In genomic region chr6:98260382-98260781, GRCh38 we compare ENCODE assay signal across 1 cellular context.
A peak's percentile ranks its signal among the peaks of the same experiment; 100 is the strongest.
TF ChIP-seq lines count a peak whose summit lies in the region.

No MANE protein-coding gene starts in this region.

TF ChIP-seq in HEK293, 187 proteins besides CTCF, POLR2A, EP300 and RAD21 (continued from another document and continues in another):
- peak; percentile 49; the same call in 1 of the 2 replicates for TF ChIP-seq ZNF518A (tag by site-specific recombination; conservative IDR thresholded peaks at IDR 0.05; ENCODE audit: low read depth)
- TF ChIP-seq SP3 (tag by site-specific recombination; IDR thresholded peaks at IDR 0.05) = no peak
- no peak for TF ChIP-seq ZNF311 (tag by site-specific recombination; IDR thresholded peaks at IDR 0.05; ENCODE audit: borderline replicate concordance)
- no peak for TF ChIP-seq ZNF777 (tag by site-specific recombination; IDR thresholded peaks at IDR 0.05; ENCODE audit: borderline replicate concordance)
- TF ChIP-seq ZNF791 (tag by site-specific recombination; IDR thresholded peaks at IDR 0.05) = no peak
- TF ChIP-seq WT1 (tag by site-specific recombination; IDR thresholded peaks at IDR 0.05) = no peak
- no peak for TF ChIP-seq ZNF169 (tag by site-specific recombination; IDR thresholded peaks at IDR 0.05)
- TF ChIP-seq, protein P1, sequence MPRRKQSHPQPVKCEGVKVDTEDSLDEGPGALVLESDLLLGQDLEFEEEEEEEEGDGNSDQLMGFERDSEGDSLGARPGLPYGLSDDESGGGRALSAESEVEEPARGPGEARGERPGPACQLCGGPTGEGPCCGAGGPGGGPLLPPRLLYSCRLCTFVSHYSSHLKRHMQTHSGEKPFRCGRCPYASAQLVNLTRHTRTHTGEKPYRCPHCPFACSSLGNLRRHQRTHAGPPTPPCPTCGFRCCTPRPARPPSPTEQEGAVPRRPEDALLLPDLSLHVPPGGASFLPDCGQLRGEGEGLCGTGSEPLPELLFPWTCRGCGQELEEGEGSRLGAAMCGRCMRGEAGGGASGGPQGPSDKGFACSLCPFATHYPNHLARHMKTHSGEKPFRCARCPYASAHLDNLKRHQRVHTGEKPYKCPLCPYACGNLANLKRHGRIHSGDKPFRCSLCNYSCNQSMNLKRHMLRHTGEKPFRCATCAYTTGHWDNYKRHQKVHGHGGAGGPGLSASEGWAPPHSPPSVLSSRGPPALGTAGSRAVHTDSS (tag by site-specific recombination; IDR thresholded peaks at IDR 0.05) = no peak
- TF ChIP-seq ZNF202 (tag by site-specific recombination; IDR thresholded peaks at IDR 0.05; ENCODE audit: borderline replicate concordance) = no peak
- no peak for TF ChIP-seq ZNF558 (tag by site-specific recombination; IDR thresholded peaks at IDR 0.05)
- TF ChIP-seq, protein P2, sequence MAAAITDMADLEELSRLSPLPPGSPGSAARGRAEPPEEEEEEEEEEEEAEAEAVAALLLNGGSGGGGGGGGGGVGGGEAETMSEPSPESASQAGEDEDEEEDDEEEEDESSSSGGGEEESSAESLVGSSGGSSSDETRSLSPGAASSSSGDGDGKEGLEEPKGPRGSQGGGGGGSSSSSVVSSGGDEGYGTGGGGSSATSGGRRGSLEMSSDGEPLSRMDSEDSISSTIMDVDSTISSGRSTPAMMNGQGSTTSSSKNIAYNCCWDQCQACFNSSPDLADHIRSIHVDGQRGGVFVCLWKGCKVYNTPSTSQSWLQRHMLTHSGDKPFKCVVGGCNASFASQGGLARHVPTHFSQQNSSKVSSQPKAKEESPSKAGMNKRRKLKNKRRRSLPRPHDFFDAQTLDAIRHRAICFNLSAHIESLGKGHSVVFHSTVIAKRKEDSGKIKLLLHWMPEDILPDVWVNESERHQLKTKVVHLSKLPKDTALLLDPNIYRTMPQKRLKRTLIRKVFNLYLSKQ (tag by site-specific recombination; IDR thresholded peaks at IDR 0.05; ENCODE audit: borderline replicate concordance) = no peak
- TF ChIP-seq ZNF660 (tag by site-specific recombination; IDR thresholded peaks at IDR 0.05) = no peak
- no peak for TF ChIP-seq ZNF843 (tag by site-specific recombination; IDR thresholded peaks at IDR 0.05)
- 0 out of 2 replicates have a peak, but pooled peaks have one; percentile 14 for TF ChIP-seq ZNF433 (tag by site-specific recombination; IDR thresholded peaks at IDR 0.05; ENCODE audit: low read depth)
- TF ChIP-seq, protein P3, sequence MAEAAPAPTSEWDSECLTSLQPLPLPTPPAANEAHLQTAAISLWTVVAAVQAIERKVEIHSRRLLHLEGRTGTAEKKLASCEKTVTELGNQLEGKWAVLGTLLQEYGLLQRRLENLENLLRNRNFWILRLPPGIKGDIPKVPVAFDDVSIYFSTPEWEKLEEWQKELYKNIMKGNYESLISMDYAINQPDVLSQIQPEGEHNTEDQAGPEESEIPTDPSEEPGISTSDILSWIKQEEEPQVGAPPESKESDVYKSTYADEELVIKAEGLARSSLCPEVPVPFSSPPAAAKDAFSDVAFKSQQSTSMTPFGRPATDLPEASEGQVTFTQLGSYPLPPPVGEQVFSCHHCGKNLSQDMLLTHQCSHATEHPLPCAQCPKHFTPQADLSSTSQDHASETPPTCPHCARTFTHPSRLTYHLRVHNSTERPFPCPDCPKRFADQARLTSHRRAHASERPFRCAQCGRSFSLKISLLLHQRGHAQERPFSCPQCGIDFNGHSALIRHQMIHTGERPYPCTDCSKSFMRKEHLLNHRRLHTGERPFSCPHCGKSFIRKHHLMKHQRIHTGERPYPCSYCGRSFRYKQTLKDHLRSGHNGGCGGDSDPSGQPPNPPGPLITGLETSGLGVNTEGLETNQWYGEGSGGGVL (tag by site-specific recombination; IDR thresholded peaks at IDR 0.05) = no peak
- TF ChIP-seq ZNF596 (tag by site-specific recombination; IDR thresholded peaks at IDR 0.05) = no peak
- no peak for TF ChIP-seq ZIC2 (tag by site-specific recombination; IDR thresholded peaks at IDR 0.05)
- no peak for TF ChIP-seq ZNF530 (tag by site-specific recombination; IDR thresholded peaks at IDR 0.05; ENCODE audit: low read depth)
- no peak for TF ChIP-seq ZSCAN5A (tag by site-specific recombination; IDR thresholded peaks at IDR 0.05)
- no peak for TF ChIP-seq ZNF366 (tag by site-specific recombination; conservative IDR thresholded peaks at IDR 0.05)
- peak; percentile 45 for TF ChIP-seq ZNF623 (tag by site-specific recombination; IDR thresholded peaks at IDR 0.05)
- TF ChIP-seq, protein P4, sequence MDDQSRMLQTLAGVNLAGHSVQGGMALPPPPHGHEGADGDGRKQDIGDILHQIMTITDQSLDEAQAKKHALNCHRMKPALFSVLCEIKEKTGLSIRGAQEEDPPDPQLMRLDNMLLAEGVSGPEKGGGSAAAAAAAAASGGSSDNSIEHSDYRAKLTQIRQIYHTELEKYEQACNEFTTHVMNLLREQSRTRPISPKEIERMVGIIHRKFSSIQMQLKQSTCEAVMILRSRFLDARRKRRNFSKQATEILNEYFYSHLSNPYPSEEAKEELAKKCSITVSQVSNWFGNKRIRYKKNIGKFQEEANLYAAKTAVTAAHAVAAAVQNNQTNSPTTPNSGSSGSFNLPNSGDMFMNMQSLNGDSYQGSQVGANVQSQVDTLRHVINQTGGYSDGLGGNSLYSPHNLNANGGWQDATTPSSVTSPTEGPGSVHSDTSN (CRISPR knock-in tag; IDR thresholded peaks at IDR 0.05) = no peak
- no peak for TF ChIP-seq EGR2 (tag by site-specific recombination; IDR thresholded peaks at IDR 0.05; ENCODE audit: low read depth)
- no peak for TF ChIP-seq ZNF155 (tag by site-specific recombination; IDR thresholded peaks at IDR 0.05)
- peak; percentile 55 for TF ChIP-seq ZBTB11 (tag by site-specific recombination; conservative IDR thresholded peaks at IDR 0.05; ENCODE audit: low read depth)
- TF ChIP-seq ZNF654 (tag by site-specific recombination; IDR thresholded peaks at IDR 0.05; ENCODE audit: low read depth) = peak; percentile 12
- no peak for TF ChIP-seq ZNF621 (tag by site-specific recombination; IDR thresholded peaks at IDR 0.05)
- TF ChIP-seq ZNF639 (tag by site-specific recombination; IDR thresholded peaks at IDR 0.05) = no peak
- TF ChIP-seq ZNF157 (tag by site-specific recombination; IDR thresholded peaks at IDR 0.05) = no peak
- no peak for TF ChIP-seq ZNF677 (tag by site-specific recombination; IDR thresholded peaks at IDR 0.05)
- TF ChIP-seq TSHZ1 (tag by site-specific recombination; IDR thresholded peaks at IDR 0.05; ENCODE audit: borderline replicate concordance) = no peak
- no peak for TF ChIP-seq HOXA7 (CRISPR knock-in tag; IDR thresholded peaks at IDR 0.05; ENCODE audit: borderline replicate concordance)
- TF ChIP-seq ZBTB48 (tag by site-specific recombination; IDR thresholded peaks at IDR 0.05) = no peak
- TF ChIP-seq ZNF133 (tag by site-specific recombination; IDR thresholded peaks at IDR 0.05) = no peak
